ENCODE assay signal across 9 cellular contexts in the genomic region with DNA sequence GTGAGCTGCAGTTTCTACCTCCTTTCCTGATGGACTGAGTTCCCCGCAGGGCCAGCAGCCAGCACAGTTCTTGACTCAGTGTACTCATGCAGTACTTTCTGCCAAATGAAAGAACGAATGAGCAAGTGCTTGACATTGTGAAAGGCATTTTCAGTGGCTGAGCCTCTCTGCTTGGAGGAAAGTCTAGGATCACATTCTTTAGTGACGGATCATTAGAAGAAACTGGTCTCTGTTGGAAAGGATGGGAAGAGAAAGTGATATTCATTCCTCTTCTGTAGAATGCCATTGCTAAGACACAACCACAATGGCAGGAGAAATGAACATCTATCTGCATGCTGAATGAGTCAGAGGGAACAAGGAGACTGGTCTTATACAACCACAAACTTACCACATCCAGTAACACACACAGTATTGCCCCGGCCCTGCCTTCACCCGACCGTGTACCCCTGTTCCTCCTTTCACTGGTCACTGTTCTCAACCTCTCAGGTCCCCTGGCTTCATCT.
DNase-seq lines count a peak whose midpoint lies in the region; ATAC-seq and TF ChIP-seq lines count a peak whose summit lies in the region.
"Had no signal": no experiment of that assay in that cellular context is flagged by ENCODE, and none has a peak within 500 bp of the region (broad histone marks: within the 10 kb centered on the region; RNA-seq: fewer than 3 reads in every experiment).

No MANE protein-coding gene starts in this region.

- WGBS in sigmoid colon, 2 donors: 75 to 86% methylated on average over 6 of the region's 6 CpGs

- ATAC-seq in GM18907 (IDR thresholded peaks at IDR 0.05; ENCODE audit: unreplicated experiment): peak; percentile 83

- H3K4me1 ChIP-seq in sigmoid colon: no peaks in the 10 kb centered on the region

- TF ChIP-seq POLR2A in sigmoid colon (IDR thresholded peaks at IDR 0.05): no peak

- no peak overlapping the region for H3K27ac ChIP-seq in sigmoid colon
- H3K27ac ChIP-seq: SK-N-MC had no signal

- peak; percentile 86 for DNase-seq in HT1080 (ENCODE audit: low read depth)
- peak; percentile 75 to 81 for DNase-seq in cardiac fibroblast (ENCODE audit: low read depth in 2 of 2)
- peak; percentile 78 for DNase-seq in sigmoid colon
- no peak for DNase-seq in NCI-H2227 (lab: John Stamatoyannopoulos, UW; ENCODE audit: unreplicated experiment)
- no peak for DNase-seq in NCI-H1092 (lab: John Stamatoyannopoulos, UW)
- no peak for DNase-seq in effector CD4-positive, alpha-beta T cell
- no peak for DNase-seq in NCI-H1417 (lab: John Stamatoyannopoulos, UW)

- no peak for TF ChIP-seq EP300 in sigmoid colon (IDR thresholded peaks at IDR 0.05)

- H3K4me3 ChIP-seq in cardiac fibroblast (replicated peaks in 1 of 2; ENCODE audit: low read depth in 2 of 2, low read length in 2 of 2) (no peak overlapping the region), sigmoid colon (no peak overlapping the region)
- H3K4me3 ChIP-seq: SK-N-MC had no signal

- no peaks in the 10 kb centered on the region for H3K9me3 ChIP-seq in sigmoid colon

- intact Hi-C loops in sigmoid colon (cut with DNase I): no loop called here

- H3K27me3 ChIP-seq in sigmoid colon: no peaks in the 10 kb centered on the region

- H3K36me3 ChIP-seq in sigmoid colon: no peaks in the 10 kb centered on the region

- TF ChIP-seq CTCF in cardiac fibroblast (IDR thresholded peaks at IDR 0.05; ENCODE audit: low read depth, low read length) (no peak), sigmoid colon (IDR thresholded peaks at IDR 0.05) (no peak)

Comparison
In these comparisons a context has a peak if more than half of its experiments do, and no peak if none do; other contexts are left out.
1. DNase-seq: peak in HT1080 (single experiment), cardiac fibroblast (2 of 2) and sigmoid colon (single experiment); none in NCI-H2227 (single experiment), NCI-H1092 (single experiment), effector CD4-positive, alpha-beta T cell (single experiment) and NCI-H1417 (0 of 3).